ENCODE assay signal across 1 cellular context in genomic region chr12:2319747-2320146, GRCh38.
A peak's percentile ranks its signal among the peaks of the same experiment; 100 is the strongest.
TF ChIP-seq lines count a peak whose summit lies in the region.

No MANE protein-coding gene starts in this region.

TF ChIP-seq in IMR-90, 13 proteins besides CTCF, POLR2A, EP300 and RAD21:
- peak; percentile 21; the same call in 1 of the 2 replicates for TF ChIP-seq FOS (IDR thresholded peaks at IDR 0.05; ENCODE audit: low read depth, low read length)
- no peak for TF ChIP-seq USF2 (IDR thresholded peaks at IDR 0.05; ENCODE audit: low read depth, low read length)
TF ChIP-seq in IMR-90: peak in this region for 1.
